In the genomic region with DNA sequence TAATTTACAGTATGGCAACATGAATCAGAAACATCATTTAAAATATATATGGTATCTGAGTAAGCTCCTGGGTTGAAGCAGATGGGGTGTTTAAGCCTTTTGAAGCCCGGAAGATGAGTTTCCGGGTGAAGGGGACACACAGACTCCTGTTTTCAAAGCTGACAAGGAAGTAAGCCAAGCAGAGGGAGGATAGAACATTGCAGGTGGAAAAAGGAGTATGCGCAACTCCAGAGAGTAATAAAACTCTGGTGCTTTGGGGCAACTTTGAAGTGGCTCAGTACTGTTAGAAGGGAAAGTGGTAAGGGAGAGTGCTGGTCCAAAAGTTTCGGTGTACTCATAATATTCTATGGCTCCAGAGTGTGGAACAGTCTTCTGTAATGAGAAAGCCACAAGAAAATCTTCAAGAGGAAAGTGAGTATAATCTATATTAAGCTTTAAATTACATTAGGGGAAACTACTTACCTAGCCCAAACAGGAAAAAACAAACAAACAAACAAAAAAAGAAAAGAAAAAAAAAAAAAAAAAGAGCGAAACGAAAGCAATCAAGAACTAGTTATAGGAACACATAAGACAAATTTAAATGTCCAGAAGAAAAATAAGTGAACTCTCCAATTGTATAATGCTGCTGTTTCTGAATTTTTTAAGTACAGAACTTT, we compare ENCODE assay signal across 10 cellular contexts. TPM values are rescaled to one million over a fixed set of nuclear protein-coding genes. Genes with fewer than 3 reads are reported as not detected.
DNase-seq lines count a peak whose midpoint lies in the region; ATAC-seq and TF ChIP-seq lines count a peak whose summit lies in the region.
"Had no signal": no experiment of that assay in that cellular context is flagged by ENCODE, and none has a peak within 500 bp of the region (broad histone marks: within the 10 kb centered on the region; RNA-seq: fewer than 3 reads in every experiment).

No MANE protein-coding gene starts in this region.

- TF ChIP-seq CTCF in activated B cell treated with CpG ODN at 0.5 μM for 24 hours (IDR thresholded peaks at IDR 0.05): no peak

- H3K27me3 Mint-ChIP-seq in activated B cell treated with CpG ODN at 0.5 μM for 24 hours: no peaks in the 10 kb centered on the region
- no peaks in the 10 kb centered on the region for H3K27me3 Mint-ChIP-seq in naive thymus-derived CD4-positive, alpha-beta T cell

- CTCF ChIA-PET in activated B cell treated with CpG ODN at 0.5 μM for 24 hours (lab: Charles Lee): no interaction called here
- CTCF ChIA-PET in naive thymus-derived CD4-positive, alpha-beta T cell (lab: Charles Lee): interaction anchor here (0.7 kb wide), 1 partner anchor 9 kb away, joined by 3 read pairs; no protein-coding TSS in a partner anchor

- no peaks in the 10 kb centered on the region for H3K27me3 ChIP-seq in naive thymus-derived CD4-positive, alpha-beta T cell (ENCODE audit: control insufficient read depth in 2 of 2, insufficient read depth in 2 of 2, low read length in 2 of 2)

- ATAC-seq in activated B cell treated with CpG ODN at 0.5 μM for 24 hours (ENCODE audit: low read depth) (no peak), HG02623 (IDR thresholded peaks at IDR 0.05; ENCODE audit: unreplicated experiment) (no peak), HG03097 (IDR thresholded peaks at IDR 0.05; ENCODE audit: low FRiP score, unreplicated experiment) (no peak)
- ATAC-seq in naive thymus-derived CD4-positive, alpha-beta T cell: no peak

- POLR2A ChIA-PET in activated B cell treated with CpG ODN at 0.5 μM for 24 hours (lab: Charles Lee): interaction anchor here (4.4 to 9.2 kb wide), 6 partner anchors 31 to 128 kb away, joined by 57 to 202 read pairs (median 122); no protein-coding TSS in a partner anchor
- POLR2A ChIA-PET in naive thymus-derived CD4-positive, alpha-beta T cell (lab: Charles Lee): interaction anchor here (1.1 to 6.2 kb wide), 4 partner anchors 10 to 18 kb away, joined by 3 to 68 read pairs (median 16); no protein-coding TSS in a partner anchor

- intact Hi-C loops in activated B cell treated with CpG ODN at 0.5 μM for 24 hours (cut with micrococcal nuclease): no loop called here
- intact Hi-C loops in naive thymus-derived CD4-positive, alpha-beta T cell (cut with micrococcal nuclease): loop anchor here (1.0 to 10.0 kb wide), 5 partner anchors 8 to 1871 kb away; a partner anchor contains a TSS

- H3K27ac ChIP-seq in naive thymus-derived CD4-positive, alpha-beta T cell (ENCODE audit: low read depth, low read length): peak overlapping the region; percentile 89

- H3K36me3 Mint-ChIP-seq in activated B cell treated with CpG ODN at 0.5 μM for 24 hours (ENCODE audit: low read depth): peaks cover 34% of the 10 kb centered on the region
- peaks cover 0 to 16% (median 0%) of the 10 kb centered on the region in 5 donors for H3K36me3 Mint-ChIP-seq in naive thymus-derived CD4-positive, alpha-beta T cell

- no peaks in the 10 kb centered on the region for H3K36me3 ChIP-seq in naive thymus-derived CD4-positive, alpha-beta T cell (ENCODE audit: control insufficient read depth in 2 of 3, insufficient read depth in 3 of 3, low read length in 3 of 3)
- H3K36me3 ChIP-seq: HAP-1 had no signal

- H3K9me3 ChIP-seq in naive thymus-derived CD4-positive, alpha-beta T cell (ENCODE audit: control insufficient read depth in 2 of 3, low read length in 3 of 3): no peaks in the 10 kb centered on the region
- H3K9me3 ChIP-seq: HAP-1 had no signal

- peak overlapping the region; percentile 99 for H3K27ac Mint-ChIP-seq in activated B cell treated with CpG ODN at 0.5 μM for 24 hours
- H3K27ac Mint-ChIP-seq in naive thymus-derived CD4-positive, alpha-beta T cell: peak overlapping the region; percentile 26 to 98 (median 93)

- DNase-seq in ELF-1 (ENCODE audit: low read depth, low spot score) (peak; percentile 1), activated B cell treated with CpG ODN at 0.5 μM for 24 hours (no peak), NCI-H526 treated with DMSO at 0.1 percent for 48 hours (lab: John Stamatoyannopoulos, UW) (no peak)
- peak; percentile 85 for DNase-seq in Jurkat, Clone E6-1 (ENCODE audit: low read depth, low spot score)
- peak in 7 of 9 donors; percentile 4 to 33 (median 26) for DNase-seq in naive thymus-derived CD4-positive, alpha-beta T cell
- DNase-seq: NCI-H1694, Right ventricle myocardium superior had no signal

- no peaks in the 10 kb centered on the region for H3K9me3 Mint-ChIP-seq in activated B cell treated with CpG ODN at 0.5 μM for 24 hours
- H3K9me3 Mint-ChIP-seq in naive thymus-derived CD4-positive, alpha-beta T cell: peaks cover 0 to 2% (median 0%) of the 10 kb centered on the region in 11 donors

- H3K4me1 Mint-ChIP-seq in activated B cell treated with CpG ODN at 0.5 μM for 24 hours: peaks cover 30% of the 10 kb centered on the region
- peaks cover 20 to 46% (median 29%) of the 10 kb centered on the region in 7 donors for H3K4me1 Mint-ChIP-seq in naive thymus-derived CD4-positive, alpha-beta T cell

- H3K4me3 Mint-ChIP-seq in activated B cell treated with CpG ODN at 0.5 μM for 24 hours: peak overlapping the region; percentile 99
- H3K4me3 Mint-ChIP-seq in naive thymus-derived CD4-positive, alpha-beta T cell: peak overlapping the region; percentile 88 to 99 (median 96)

- H3K4me1 ChIP-seq in naive thymus-derived CD4-positive, alpha-beta T cell (ENCODE audit: control insufficient read depth in 2 of 2, insufficient read depth in 2 of 2, low read length in 2 of 2): peaks cover 6 to 8% of the 10 kb centered on the region in 2 donors
- H3K4me1 ChIP-seq: HAP-1 had no signal

- peak overlapping the region; percentile 77 for H3K4me3 ChIP-seq in Jurkat, Clone E6-1 (ENCODE audit: low read length)
- H3K4me3 ChIP-seq in naive thymus-derived CD4-positive, alpha-beta T cell (ENCODE audit: low read length): peak overlapping the region; percentile 83
- H3K4me3 ChIP-seq: HAP-1 had no signal

RNA-seq across cellular contexts. Expression of a gene that starts 2.3 kb away (rescaled TPM):
- polyA plus RNA-seq in Jurkat, Clone E6-1 (2012; ENCODE audit: insufficient read depth, insufficient read length): 17.9 TPM
- 105 and 125 TPM in 2 replicates for total RNA-seq in activated B cell treated with CpG ODN at 0.5 μM for 24 hours
- 10 to 100 TPM; 17.5 to 54.5 (median 23.4) TPM for total RNA-seq in naive thymus-derived CD4-positive, alpha-beta T cell
- polyA plus RNA-seq in naive thymus-derived CD4-positive, alpha-beta T cell: 1 to 10 TPM; 5.8 to 6.7 TPM

Comparison
In these comparisons a context has a peak if more than half of its experiments do, and no peak if none do; other contexts are left out.
1. DNase-seq: peak in ELF-1 (single experiment), Jurkat, Clone E6-1 (single experiment) and naive thymus-derived CD4-positive, alpha-beta T cell (7 of 9); none in activated B cell treated with CpG ODN at 0.5 μM for 24 hours (single experiment) and NCI-H526 treated with DMSO at 0.1 percent for 48 hours (single experiment).